Comparison of ENCODE assay signal across 9 cellular contexts in the genomic region with DNA sequence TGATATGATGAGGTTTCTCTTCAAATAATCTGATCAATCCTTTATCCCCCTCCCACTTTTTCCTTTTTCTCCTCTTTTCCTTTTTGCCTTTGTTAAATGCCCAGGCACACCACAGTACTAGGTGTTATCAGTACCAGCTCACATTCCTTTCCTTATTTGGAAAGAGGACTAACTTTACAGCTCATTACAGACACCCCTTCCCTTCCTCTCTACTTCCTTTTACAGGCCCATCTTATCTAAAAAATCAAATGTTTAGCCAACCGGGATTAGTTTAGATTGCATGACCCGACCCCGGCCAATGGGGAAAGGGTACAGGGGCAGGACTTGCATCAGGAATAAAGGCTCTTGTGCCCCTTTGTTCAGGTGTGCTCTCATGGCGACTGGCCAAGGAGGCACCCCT. TPM values are rescaled to one million over a fixed set of nuclear protein-coding genes. Genes with fewer than 3 reads are reported as not detected.
DNase-seq lines count a peak whose midpoint lies in the region; ATAC-seq, FAIRE-seq and TF ChIP-seq lines count a peak whose summit lies in the region.
"Not testable (repeated sequence)": the region's sequence is repeated elsewhere in the genome, so short reads cannot be mapped to it uniquely, and the experiment has no call there.
"Had no signal": no experiment of that assay in that cellular context is flagged by ENCODE, and none has a peak within 500 bp of the region (broad histone marks: within the 10 kb centered on the region; RNA-seq: fewer than 3 reads in every experiment).

No MANE protein-coding gene starts in this region.

- H3K27ac Mint-ChIP-seq in activated naive CD8-positive, alpha-beta T cell treated with anti-CD3 and anti-CD28 coated beads, Interleukin-2, amount 10 ng/mL, durations not matched to agents 7 days and 5 days: peak overlapping the region; percentile 65
- H3K27ac Mint-ChIP-seq in neural progenitor cell: peak overlapping the region; percentile 62

- not testable (repeated sequence) for H3K9ac ChIP-seq in HUES64 (ENCODE audit: low read depth, low read length); H1 (replicated peaks in 1 of 4; ENCODE audit: extremely low read depth in 1 of 4, low read depth in 3 of 4, low read length in 3 of 4); neural progenitor cell

- H2AK5ac ChIP-seq in H1 (ENCODE audit: low read depth, low read length): not testable (repeated sequence)

- not testable (repeated sequence) for H3K14ac ChIP-seq in H1 (ENCODE audit: insufficient read length)

- not testable (repeated sequence) for H3K9me3 ChIP-seq in HUES64 (ENCODE audit: insufficient read depth, low read depth, low read length); H1 (ENCODE audit: insufficient read depth in 2 of 2, low read depth in 1 of 2, low read length in 1 of 2); neural progenitor cell (ENCODE audit: low read depth)

- H4K91ac ChIP-seq in H1 (replicated peaks; ENCODE audit: insufficient read length, low read length): not testable (repeated sequence)

- CTCF ChIA-PET in H1 (lab: Charles Lee; ENCODE audit: partially characterized antibody): interaction anchor here (0.6 kb wide), 1 partner anchor 1339 kb away, joined by 3 read pairs; no protein-coding TSS in a partner anchor

- H3K23me2 ChIP-seq in H1 (ENCODE audit: low read depth, low read length): not testable (repeated sequence)

- H3K27me3 ChIP-seq in HUES64 (ENCODE audit: insufficient read depth, low read length); H1 (replicated peaks in 1 of 4; ENCODE audit: control insufficient read depth in 3 of 4, extremely low read depth in 1 of 4, insufficient read depth in 3 of 4, low read length in 3 of 4); neural progenitor cell: not testable (repeated sequence)

- not testable (repeated sequence) for H3K36me3 ChIP-seq in HUES64 (ENCODE audit: insufficient read depth, low read length); H1 (ENCODE audit: control insufficient read depth in 2 of 4, insufficient read depth in 4 of 4, low read length in 3 of 4); neural progenitor cell

- DNase-seq in ELF-1 (ENCODE audit: low read depth, low spot score) (peak; percentile 66), NCI-H226 (peak; percentile 50), iPS DF 19.7 (ENCODE audit: low read depth, low spot score) (peak; percentile 45)
- not testable (repeated sequence) for DNase-seq in activated naive CD8-positive, alpha-beta T cell treated with anti-CD3 and anti-CD28 coated beads, Interleukin-2, amount 10 ng/mL, durations not matched to agents 7 days and 5 days; H1 (ENCODE audit: low read depth in 1 of 2, low spot score in 2 of 2); neural progenitor cell (ENCODE audit: low spot score)

- H3K79me1 ChIP-seq in H1 (ENCODE audit: low read depth, low read length): not testable (repeated sequence)

- POLR2A ChIA-PET in activated naive CD8-positive, alpha-beta T cell treated with anti-CD3 and anti-CD28 coated beads, Interleukin-2, amount 10 ng/mL, durations not matched to agents 7 days and 5 days (lab: Charles Lee): interaction anchor here (0.7 to 5.8 kb wide), 3 partner anchors 11 to 34 kb away, joined by 3 to 24 read pairs (median 4); a partner anchor contains a TSS
- POLR2A ChIA-PET in H1 (lab: Charles Lee; ENCODE audit: partially characterized antibody): interaction anchor here (1.3 to 6.0 kb wide), 8 partner anchors 9 to 31 kb away, joined by 3 to 74 read pairs (median 7); a partner anchor contains a TSS

- H3K79me2 ChIP-seq in H1 (ENCODE audit: control insufficient read depth in 1 of 2, insufficient read depth in 2 of 2, low read length in 2 of 2); neural progenitor cell (ENCODE audit: low read depth): not testable (repeated sequence)

- H2BK5ac ChIP-seq in H1 (ENCODE audit: low read depth, low read length): not testable (repeated sequence)

- not testable (repeated sequence) for H4K5ac ChIP-seq in H1 (ENCODE audit: insufficient read length, low read depth, low read length)

- 86% methylated on average over 4 of the region's 4 CpGs for WGBS in HUES64
- 81% methylated on average over 4 of the region's 4 CpGs; no CpG with 5 or more reads in 1 of the 2 experiments for WGBS in H1 (ENCODE audit: extremely low coverage in 1 of 2, insufficient coverage in 1 of 2, insufficient read length in 1 of 2, insufficient replicate concordance in 2 of 2, low coverage in 1 of 2, low lambda C conversion rate in 2 of 2, missing lambda C conversion rate in 1 of 2), 2 experiments

- not testable (repeated sequence) for H3K56ac ChIP-seq in H1 (replicated peaks; ENCODE audit: insufficient read length, low read depth, low read length)

- not testable (repeated sequence) for FAIRE-seq in H1 (lab: Jason Lieb, UNC)

- H2BK120ac ChIP-seq in H1 (replicated peaks; ENCODE audit: low read depth, low read length): not testable (repeated sequence)

- H2AFZ ChIP-seq in H1 (ENCODE audit: low read length): not testable (repeated sequence)
- peak overlapping the region; percentile 76 for H2AFZ ChIP-seq in neural progenitor cell (replicated peaks)

- not testable (repeated sequence) for H3K9me3 Mint-ChIP-seq in activated naive CD8-positive, alpha-beta T cell treated with anti-CD3 and anti-CD28 coated beads, Interleukin-2, amount 10 ng/mL, durations not matched to agents 7 days and 5 days; neural progenitor cell

- TF ChIP-seq EP300 in H1 (IDR thresholded peaks at IDR 0.05; ENCODE audit: borderline replicate concordance in 1 of 2, low read depth in 2 of 2, low read length in 2 of 2): not testable (repeated sequence)

- not testable (repeated sequence) for H4K8ac ChIP-seq in H1 (ENCODE audit: extremely low read depth, insufficient read depth, low read length)

- peaks cover 12% of the 10 kb centered on the region for H3K4me1 Mint-ChIP-seq in activated naive CD8-positive, alpha-beta T cell treated with anti-CD3 and anti-CD28 coated beads, Interleukin-2, amount 10 ng/mL, durations not matched to agents 7 days and 5 days
- H3K4me1 Mint-ChIP-seq in neural progenitor cell: not testable (repeated sequence)

- H3K18ac ChIP-seq in H1 (ENCODE audit: extremely low read depth, low read length): not testable (repeated sequence)

- H3K36me3 Mint-ChIP-seq in activated naive CD8-positive, alpha-beta T cell treated with anti-CD3 and anti-CD28 coated beads, Interleukin-2, amount 10 ng/mL, durations not matched to agents 7 days and 5 days; neural progenitor cell: not testable (repeated sequence)

- H2BK15ac ChIP-seq in H1 (ENCODE audit: low read length): not testable (repeated sequence)

- H2BK12ac ChIP-seq in H1 (ENCODE audit: low read depth, low read length): not testable (repeated sequence)

- H4K20me1 ChIP-seq in H1 (replicated peaks in 1 of 2; ENCODE audit: control insufficient read depth in 1 of 2, insufficient read depth in 2 of 2, low read length in 2 of 2); neural progenitor cell (ENCODE audit: low read depth): not testable (repeated sequence)

- not testable (repeated sequence) for TF ChIP-seq POLR2A in H1 (IDR thresholded peaks at IDR 0.05; ENCODE audit: control extremely low read depth in 1 of 2, low read depth in 2 of 2, low read length in 2 of 2)

- not testable (repeated sequence) for TF ChIP-seq RAD21 in H1 (IDR thresholded peaks at IDR 0.05 in 1 of 2, conservative IDR thresholded peaks at IDR 0.05 in 1 of 2; ENCODE audit: low read depth in 2 of 2, low read length in 2 of 2)

- not testable (repeated sequence) for H3K4ac ChIP-seq in H1 (replicated peaks; ENCODE audit: insufficient read length, low read depth, low read length)

- not testable (repeated sequence) for H3K27me3 Mint-ChIP-seq in activated naive CD8-positive, alpha-beta T cell treated with anti-CD3 and anti-CD28 coated beads, Interleukin-2, amount 10 ng/mL, durations not matched to agents 7 days and 5 days; neural progenitor cell (ENCODE audit: insufficient read depth, low read depth)

- H3K4me3 ChIP-seq in HUES64 (ENCODE audit: low read length); H1 (ENCODE audit: extremely low read depth in 1 of 4, insufficient read depth in 2 of 4, low read depth in 3 of 4, low read length in 4 of 4); neural progenitor cell: not testable (repeated sequence)

- not testable (repeated sequence) for H3K23ac ChIP-seq in H1 (ENCODE audit: insufficient read length)

- H3K27ac ChIP-seq in HUES64 (ENCODE audit: low read depth, low read length): peak overlapping the region; percentile 61; the same call in 1 of the 2 replicates
- 0 out of 2 replicates have a peak overlapping the region, but pooled peaks have one; percentile 27 for H3K27ac ChIP-seq in H1 (ENCODE audit: low read depth, low read length)
- not testable (repeated sequence) for H3K27ac ChIP-seq in neural progenitor cell

- not testable (repeated sequence) for ATAC-seq in activated naive CD8-positive, alpha-beta T cell treated with anti-CD3 and anti-CD28 coated beads, Interleukin-2, amount 10 ng/mL, durations not matched to agents 7 days and 5 days (ENCODE audit: low read depth)

- not testable (repeated sequence) for H3K4me3 Mint-ChIP-seq in activated naive CD8-positive, alpha-beta T cell treated with anti-CD3 and anti-CD28 coated beads, Interleukin-2, amount 10 ng/mL, durations not matched to agents 7 days and 5 days; neural progenitor cell

- not testable (repeated sequence) for TF ChIP-seq CTCF in H1 (IDR thresholded peaks at IDR 0.05; ENCODE audit: control extremely low read depth in 1 of 3, insufficient read depth in 1 of 3, low read depth in 1 of 3, low read length in 3 of 3); neural progenitor cell (IDR thresholded peaks at IDR 0.05)

- not testable (repeated sequence) for H3K4me2 ChIP-seq in H1 (ENCODE audit: insufficient read depth in 1 of 2, low read depth in 2 of 2, low read length in 2 of 2); neural progenitor cell

- peaks cover 12% of the 10 kb centered on the region for H3F3A ChIP-seq in neural progenitor cell (ENCODE audit: low read depth)

- H3K4me1 ChIP-seq in HUES64 (ENCODE audit: insufficient read depth, low read length): peaks cover 13% of the 10 kb centered on the region
- peaks cover 2 to 11% (median 5%) of the 10 kb centered on the region in 4 experiments; a peak in 4 of 7 replicates for H3K4me1 ChIP-seq in H1 (replicated peaks in 1 of 4; ENCODE audit: control insufficient read depth in 3 of 4, insufficient read depth in 4 of 4, low read length in 3 of 4)
- not testable (repeated sequence) for H3K4me1 ChIP-seq in neural progenitor cell

- not testable (repeated sequence) for H2BK20ac ChIP-seq in H1 (ENCODE audit: low read length)

RNA-seq across cellular contexts. Expression of a gene that starts 10.4 kb away (rescaled TPM):
- polyA plus RNA-seq in HUES64 (2013, experiment 1 of 2): 32.4 TPM
- polyA plus RNA-seq in HUES64 (2013, experiment 2 of 2): 29.7 TPM
- total RNA-seq in activated naive CD8-positive, alpha-beta T cell treated with anti-CD3 and anti-CD28 coated beads, Interleukin-2, amount 10 ng/mL, durations not matched to agents 7 days and 5 days: 10 to 100 TPM; 85.9 to 91.2 TPM
- 46.4 and 50.6 TPM in 2 replicates for total RNA-seq in H1 (2021; fragmentation: NEBNext Ultra II Directional; extraction: Animal tissue kit (Norgen Biotek cat#: 25700))
- 16.6 and 16.8 TPM in 2 replicates for polyA plus RNA-seq in H1 (2011; rRNA removed)
- 33.8 TPM for polyA plus RNA-seq in H1 (2011; cell fraction: cytosol; rRNA removed)
- 38.9 TPM for polyA plus RNA-seq in H1 (2011; cell fraction: nucleus; rRNA removed)
- 30.7 to 51.5 TPM (median 35.5 TPM) in 4 replicates for polyA plus RNA-seq in H1 (2012, experiment 1 of 2)
- polyA plus RNA-seq in H1 (2012, experiment 2 of 2): 3.5 TPM
- 62.9 TPM for polyA plus RNA-seq in H1 (2013, experiment 1 of 2)
- polyA plus RNA-seq in H1 (2013, experiment 2 of 2): 61.9 TPM
- 21.2 and 23.5 TPM in 2 replicates for polyA minus RNA-seq in H1 (2011; rRNA and poly(A)+ RNA removed)
- polyA minus RNA-seq in H1 (2011; cell fraction: cytosol; rRNA and poly(A)+ RNA removed): 18.3 TPM
- polyA minus RNA-seq in H1 (2011; cell fraction: nucleus; rRNA and poly(A)+ RNA removed): 96.2 TPM
- 35.1 and 40.7 TPM in 2 replicates for total RNA-seq in neural progenitor cell (ENCODE audit: low replicate concordance)

RNA-seq across cellular contexts. Expression of a gene that starts 20.8 kb away (rescaled TPM):
- polyA plus RNA-seq in HUES64 (2013, experiment 1 of 2): 3.8 TPM
- polyA plus RNA-seq in HUES64 (2013, experiment 2 of 2): 3.1 TPM
- 10 to 100 TPM; 32.3 to 33.0 TPM for total RNA-seq in activated naive CD8-positive, alpha-beta T cell treated with anti-CD3 and anti-CD28 coated beads, Interleukin-2, amount 10 ng/mL, durations not matched to agents 7 days and 5 days
- 5.6 TPM in 2 replicates for total RNA-seq in H1 (2021; fragmentation: NEBNext Ultra II Directional; extraction: Animal tissue kit (Norgen Biotek cat#: 25700))
- polyA plus RNA-seq in H1 (2011; rRNA removed): 1.6 and 2.9 TPM in 2 replicates
- polyA plus RNA-seq in H1 (2011; cell fraction: cytosol; rRNA removed): 2.7 TPM
- polyA plus RNA-seq in H1 (2011; cell fraction: nucleus; rRNA removed): 0.86 TPM
- polyA plus RNA-seq in H1 (2012, experiment 1 of 2): 2.6 to 4.2 TPM (median 3.4 TPM) in 4 replicates
- 0.88 TPM for polyA plus RNA-seq in H1 (2012, experiment 2 of 2)
- 3.3 TPM for polyA plus RNA-seq in H1 (2013, experiment 1 of 2)
- 3.7 TPM for polyA plus RNA-seq in H1 (2013, experiment 2 of 2)
- polyA minus RNA-seq in H1 (2011; rRNA and poly(A)+ RNA removed): 0.88 and 1.7 TPM in 2 replicates
- not detected for polyA minus RNA-seq in H1 (2011; cell fraction: cytosol; rRNA and poly(A)+ RNA removed)
- polyA minus RNA-seq in H1 (2011; cell fraction: nucleus; rRNA and poly(A)+ RNA removed): 1.00 TPM
- total RNA-seq in neural progenitor cell (ENCODE audit: low replicate concordance): 2.6 and 3.7 TPM in 2 replicates

RNA-seq across cellular contexts. Expression of a gene that starts 31.0 kb away (rescaled TPM):
- 0.10 TPM for polyA plus RNA-seq in HUES64 (2013, experiment 1 of 2)
- 0.13 TPM for polyA plus RNA-seq in HUES64 (2013, experiment 2 of 2)
- not detected for total RNA-seq in activated naive CD8-positive, alpha-beta T cell treated with anti-CD3 and anti-CD28 coated beads, Interleukin-2, amount 10 ng/mL, durations not matched to agents 7 days and 5 days
- 0.13 and 0.36 TPM in 2 replicates for total RNA-seq in H1 (2021; fragmentation: NEBNext Ultra II Directional; extraction: Animal tissue kit (Norgen Biotek cat#: 25700))
- polyA plus RNA-seq in H1 (2011; rRNA removed): 0.09 and 0.20 TPM in 2 replicates
- polyA plus RNA-seq in H1 (2011; cell fraction: cytosol; rRNA removed): 0.19 TPM
- 0.20 TPM for polyA plus RNA-seq in H1 (2011; cell fraction: nucleus; rRNA removed)
- 0.16 to 0.24 TPM (median 0.20 TPM) in 4 replicates for polyA plus RNA-seq in H1 (2012, experiment 1 of 2)
- not detected for polyA plus RNA-seq in H1 (2012, experiment 2 of 2)
- 0.10 TPM for polyA plus RNA-seq in H1 (2013, experiment 1 of 2)
- 0.11 TPM for polyA plus RNA-seq in H1 (2013, experiment 2 of 2)
- 0.25 and 0.95 TPM in 2 replicates for polyA minus RNA-seq in H1 (2011; rRNA and poly(A)+ RNA removed)
- not detected for polyA minus RNA-seq in H1 (2011; cell fraction: cytosol; rRNA and poly(A)+ RNA removed)
- 0.30 TPM for polyA minus RNA-seq in H1 (2011; cell fraction: nucleus; rRNA and poly(A)+ RNA removed)
- 0.34 and 0.37 TPM in 2 replicates for total RNA-seq in neural progenitor cell (ENCODE audit: low replicate concordance)
- total RNA-seq: GM12878 had no signal
- polyA plus RNA-seq: GM12878, IgD-negative memory B cell had no signal
